8 cellular contexts compared by ENCODE assay signal in genomic region chr1:43834280-43835140, GRCh38.
A peak's percentile ranks its signal among the peaks of the same experiment; 100 is the strongest.
DNase-seq lines count a peak whose midpoint lies in the region; ATAC-seq and TF ChIP-seq lines count a peak whose summit lies in the region.

No MANE protein-coding gene starts in this region.

- POLR2A ChIA-PET in Panc1 (lab: Charles Lee): no interaction called here

- H3K36me3 ChIP-seq in Panc1 (ENCODE audit: control insufficient read depth, insufficient read depth, low read length) (no peaks in the 10 kb centered on the region), rectal smooth muscle tissue (ENCODE audit: control insufficient read depth, insufficient read depth, low read length) (no peaks in the 10 kb centered on the region)

- CTCF ChIA-PET in Panc1 (lab: Charles Lee): interaction anchor here (0.7 kb wide), 1 partner anchor 101 kb away, joined by 3 read pairs; no protein-coding TSS in a partner anchor

- no peaks in the 10 kb centered on the region for H3K9me3 ChIP-seq in Panc1 (ENCODE audit: control insufficient read depth, insufficient read depth, low read depth, low read length)

- TF ChIP-seq CTCF in Panc1 (IDR thresholded peaks at IDR 0.05) (no peak), dorsolateral prefrontal cortex (IDR thresholded peaks at IDR 0.05 in 54 of 56, conservative IDR thresholded peaks at IDR 0.05 in 2 of 56; ENCODE audit: low read depth in 1 of 56, partially characterized antibody in 56 of 56) (no peak)

- H3K27me3 ChIP-seq in Panc1 (ENCODE audit: control insufficient read depth, insufficient read depth, low read length) (no peaks in the 10 kb centered on the region), dorsolateral prefrontal cortex (no peaks in the 10 kb centered on the region), rectal smooth muscle tissue (ENCODE audit: control insufficient read depth, insufficient read depth, low read length) (no peaks in the 10 kb centered on the region)

- H3K4me3 ChIP-seq in Panc1 (ENCODE audit: low read depth in 2 of 2, low read length in 2 of 2) (no peak overlapping the region), dorsolateral prefrontal cortex (no peak overlapping the region), rectal smooth muscle tissue (ENCODE audit: low read length) (no peak overlapping the region)

- intact Hi-C loops in Panc1 (cut with micrococcal nuclease; ENCODE audit: unreplicated experiment) (no loop called here), dorsolateral prefrontal cortex (cut with DNase I) (no loop called here)

- DNase-seq in GM04504 (ENCODE audit: low read depth): peak; percentile 72
- no peak for DNase-seq in Panc1 (ENCODE audit: low read depth, low spot score)
- no peak for DNase-seq in dorsolateral prefrontal cortex
- no peak for DNase-seq in DMS153 (lab: John Stamatoyannopoulos, UW)
- no peak for DNase-seq in NCI-H2107 (lab: John Stamatoyannopoulos, UW)
- DNase-seq in DMS 273 (lab: John Stamatoyannopoulos, UW; ENCODE audit: unreplicated experiment): no peak

- BruUV-seq in Panc1 (replicated peaks; lab: Mats Ljungman, UMichigan): no TSS peak

- H3K4me1 ChIP-seq in Panc1 (ENCODE audit: control insufficient read depth, insufficient read depth, low read length) (peaks cover 28% of the 10 kb centered on the region), rectal smooth muscle tissue (ENCODE audit: control insufficient read depth, insufficient read depth, low read length) (peaks cover 14% of the 10 kb centered on the region)

- H3K27ac ChIP-seq in Panc1 (ENCODE audit: low read length): peak overlapping the region; percentile 73
- peak overlapping the region in 38 of 59 donors; percentile 4 to 73 (median 36) for H3K27ac ChIP-seq in dorsolateral prefrontal cortex
- H3K27ac ChIP-seq in rectal smooth muscle tissue (ENCODE audit: low read depth, low read length): peak overlapping the region; percentile 6

- ATAC-seq in Panc1 (peak; percentile 11), HG03342 (IDR thresholded peaks at IDR 0.05; ENCODE audit: unreplicated experiment) (no peak)

- in situ Hi-C loops in Panc1 (cut with HindIII; ENCODE audit: low pct_unique_long_range_greater_than_20kb, low sequenced_read_pairs): no loop called here

- H3K9ac ChIP-seq in rectal smooth muscle tissue (ENCODE audit: low read length): no peak overlapping the region

Comparison
In these comparisons a context has a peak if more than half of its experiments do, and no peak if none do; other contexts are left out.
1. H3K27ac ChIP-seq: peak in every context shown above with its lines; median percentile 73 in Panc1; 36 in dorsolateral prefrontal cortex; 6 in rectal smooth muscle tissue.